ENCODE assay signal across 11 cellular contexts in genomic region chrX:12988797-12989196, GRCh38. TPM values are rescaled to one million over a fixed set of nuclear protein-coding genes. Genes with fewer than 3 reads are reported as not detected.
DNase-seq lines count a peak whose midpoint lies in the region; ATAC-seq, FAIRE-seq and TF ChIP-seq lines count a peak whose summit lies in the region.
"Had no signal": no experiment of that assay in that cellular context is flagged by ENCODE, and none has a peak within 500 bp of the region (broad histone marks: within the 10 kb centered on the region; RNA-seq: fewer than 3 reads in every experiment).

No MANE protein-coding gene starts in this region.

- no peaks in the 10 kb centered on the region for H3K27me3 ChIP-seq in K562 (ENCODE audit: control insufficient read depth in 2 of 2, insufficient read depth in 2 of 2, low read length in 2 of 2)
- no peaks in the 10 kb centered on the region for H3K27me3 ChIP-seq in HepG2 (ENCODE audit: control insufficient read depth in 1 of 2, insufficient read depth in 2 of 2, low read length in 2 of 2)

- intact Hi-C loops in K562 (cut with micrococcal nuclease) (no loop called here), HepG2 (cut with micrococcal nuclease; ENCODE audit: unreplicated experiment) (no loop called here)
- intact Hi-C loops in activated CD8-positive, alpha-beta T cell treated with anti-CD3 and anti-CD28 coated beads for 36 hours (cut with micrococcal nuclease), result loop anchor here (5.0 kb wide), 1 partner anchor 36 kb away; no protein-coding TSS in a partner anchor

- H3K4me3 Mint-ChIP-seq in activated CD8-positive, alpha-beta T cell treated with anti-CD3 and anti-CD28 coated beads for 36 hours, result no peak overlapping the region
- H3K4me3 Mint-ChIP-seq: activated B cell treated with CpG ODN at 0.5 μM for 24 hours; stimulated activated memory B cell treated with anti-CD40 and anti-IgM and Interleukin-4, amounts not matched to agents 10 μg/mL and 1 μg/mL and 100 μg/mL, for 72 hours had no signal

- H3K9me3 ChIP-seq in K562 (replicated peaks; ENCODE audit: control insufficient read depth, insufficient read depth, low read depth, low read length) (no peaks in the 10 kb centered on the region), HepG2 (ENCODE audit: low read length) (no peaks in the 10 kb centered on the region)

- CTCF ChIA-PET in K562 (lab: Yijun Ruan, JAX; ENCODE audit: low intra/inter-chr PET ratio), result no interaction called here
- CTCF ChIA-PET in HepG2 (lab: Yijun Ruan, JAX; ENCODE audit: low intra/inter-chr PET ratio, low total read pairs), result no interaction called here
- CTCF ChIA-PET in activated CD8-positive, alpha-beta T cell treated with anti-CD3 and anti-CD28 coated beads for 36 hours (lab: Charles Lee), result no interaction called here

- WGBS in K562 (ENCODE audit: insufficient coverage, low coverage, missing lambda C conversion rate), result 27% methylated on average over 7 of the region's 7 CpGs
- 0% methylated on average over 7 of the region's 7 CpGs for WGBS in HepG2 (ENCODE audit: low lambda C conversion rate)

- TF ChIP-seq POLR2A in K562 (conservative IDR thresholded peaks at IDR 0.05), result no peak
- TF ChIP-seq POLR2A in HepG2 (IDR thresholded peaks at IDR 0.05; ENCODE audit: insufficient read depth in 1 of 2, low read depth in 2 of 2, low read length in 2 of 2), result no peak

- H3K4me3 ChIP-seq in K562 (no peak overlapping the region), HepG2 (replicated peaks in 1 of 3; ENCODE audit: insufficient read depth in 1 of 3, low read depth in 2 of 3, low read length in 3 of 3) (no peak overlapping the region)

- H2AFZ ChIP-seq in K562 (ENCODE audit: low read depth, low read length) (peak overlapping the region; percentile 78), HepG2 (ENCODE audit: low read length) (no peak overlapping the region)

- H3K36me3 ChIP-seq in K562 (ENCODE audit: control insufficient read depth, insufficient read depth, low read length) (no peaks in the 10 kb centered on the region), HepG2 (replicated peaks in 1 of 2; ENCODE audit: control insufficient read depth in 1 of 2, insufficient read depth in 2 of 2, low read length in 2 of 2) (no peaks in the 10 kb centered on the region)

- TF ChIP-seq RAD21 in K562 (CRISPR knock-in tag; conservative IDR thresholded peaks at IDR 0.05 in 1 of 2, IDR thresholded peaks at IDR 0.05 in 1 of 2), result no peak
- no peak for TF ChIP-seq RAD21 in HepG2 (CRISPR knock-in tag; IDR thresholded peaks at IDR 0.05)

- H3K4me1 Mint-ChIP-seq in activated CD8-positive, alpha-beta T cell treated with anti-CD3 and anti-CD28 coated beads for 36 hours (ENCODE audit: low read depth), result peaks cover 59% of the 10 kb centered on the region

- ATAC-seq in K562, result peak; percentile 55
- ATAC-seq in HepG2, result peak; percentile 69
- no peak for ATAC-seq in activated CD8-positive, alpha-beta T cell treated with anti-CD3 and anti-CD28 coated beads for 36 hours
- ATAC-seq in HG02970 (IDR thresholded peaks at IDR 0.05; ENCODE audit: low FRiP score, unreplicated experiment), result no peak
- ATAC-seq: stimulated activated memory B cell treated with anti-CD40 and anti-IgM and Interleukin-4, amounts not matched to agents 10 μg/mL and 1 μg/mL and 100 μg/mL, for 72 hours had no signal

- peaks cover 0 to 31% of the 10 kb centered on the region in 2 experiments; a peak in 2 of 5 replicates for H3K4me1 ChIP-seq in K562 (replicated peaks in 1 of 2; ENCODE audit: control insufficient read depth in 2 of 2, insufficient read depth in 2 of 2, low read length in 2 of 2)
- H3K4me1 ChIP-seq in HepG2 (ENCODE audit: insufficient read depth, low read length), result peaks cover 9% of the 10 kb centered on the region

- TF ChIP-seq CTCF in K562 (IDR thresholded peaks at IDR 0.05 in 2 of 3, conservative IDR thresholded peaks at IDR 0.05 in 1 of 3; ENCODE audit: insufficient read depth in 2 of 3, low read depth in 1 of 3, low read length in 3 of 3) (no peak), HepG2 (CRISPR knock-in tag; IDR thresholded peaks at IDR 0.05) (no peak)
- TF ChIP-seq CTCF in activated CD8-positive, alpha-beta T cell treated with anti-CD3 and anti-CD28 coated beads for 36 hours (IDR thresholded peaks at IDR 0.05), result no peak

- H3K27ac ChIP-seq in K562 (ENCODE audit: extremely low read depth, low read depth, low read length) (no peak overlapping the region), HepG2 (ENCODE audit: extremely low read length, insufficient read depth, low read length) (no peak overlapping the region)

- BruUV-seq in K562 (replicated peaks; lab: Mats Ljungman, UMichigan), result no TSS peak
- no TSS peak for BruUV-seq in HepG2 (replicated peaks; lab: Mats Ljungman, UMichigan)

- H3K9ac ChIP-seq in K562 (ENCODE audit: insufficient read depth in 1 of 2, low read depth in 2 of 2, low read length in 2 of 2), result peak overlapping the region in 1 of 2 experiments; percentile 15; a peak in 1 of 4 replicates
- H3K9ac ChIP-seq in HepG2 (ENCODE audit: insufficient read depth, low read depth, low read length), result no peak overlapping the region

- no peak overlapping the region for H3K27ac Mint-ChIP-seq in activated CD8-positive, alpha-beta T cell treated with anti-CD3 and anti-CD28 coated beads for 36 hours
- H3K27ac Mint-ChIP-seq: activated B cell treated with CpG ODN at 0.5 μM for 24 hours; stimulated activated memory B cell treated with anti-CD40 and anti-IgM and Interleukin-4, amounts not matched to agents 10 μg/mL and 1 μg/mL and 100 μg/mL, for 72 hours had no signal

- POLR2A ChIA-PET in K562 (lab: Yijun Ruan, JAX), result no interaction called here
- POLR2A ChIA-PET in HepG2 (lab: Yijun Ruan, JAX), result no interaction called here
- POLR2A ChIA-PET in activated CD8-positive, alpha-beta T cell treated with anti-CD3 and anti-CD28 coated beads for 36 hours (lab: Charles Lee), result no interaction called here

- in situ Hi-C loops in K562 (cut with MboI) (no loop called here), HepG2 (cut with HindIII; ENCODE audit: extremely low pct_ligation_motif_present, low pct_unique_long_range_greater_than_20kb) (no loop called here)

- H3K9me3 Mint-ChIP-seq in activated CD8-positive, alpha-beta T cell treated with anti-CD3 and anti-CD28 coated beads for 36 hours, result peaks cover 3% of the 10 kb centered on the region
- H3K9me3 Mint-ChIP-seq: activated B cell treated with CpG ODN at 0.5 μM for 24 hours; stimulated activated memory B cell treated with anti-CD40 and anti-IgM and Interleukin-4, amounts not matched to agents 10 μg/mL and 1 μg/mL and 100 μg/mL, for 72 hours had no signal

- H3K9me1 ChIP-seq in K562 (ENCODE audit: control insufficient read depth, insufficient read depth, low read length), result no peaks in the 10 kb centered on the region

- peak; percentile 22 for DNase-seq in COLO668 (lab: John Stamatoyannopoulos, UW; ENCODE audit: unreplicated experiment)
- DNase-seq in M059J (ENCODE audit: low read depth), result peak; percentile 80
- peak; percentile 20 to 62 (median 32) for DNase-seq in K562 (ENCODE audit: extremely low read depth in 1 of 4, low spot score in 3 of 4)
- DNase-seq in HepG2 (ENCODE audit: low spot score), result peak; percentile 73
- no peak for DNase-seq in MV-4-11 (lab: John Stamatoyannopoulos, UW)
- DNase-seq in germinal center (ENCODE audit: low spot score), result no peak
- DNase-seq in activated CD8-positive, alpha-beta T cell treated with anti-CD3 and anti-CD28 coated beads for 36 hours, result no peak
- DNase-seq: activated B cell treated with CpG ODN at 0.5 μM for 24 hours, NCI-H526 treated with DMSO at 0.1 percent for 48 hours had no signal

- no peaks in the 10 kb centered on the region for H3K27me3 Mint-ChIP-seq in activated CD8-positive, alpha-beta T cell treated with anti-CD3 and anti-CD28 coated beads for 36 hours
- H3K27me3 Mint-ChIP-seq: activated B cell treated with CpG ODN at 0.5 μM for 24 hours; stimulated activated memory B cell treated with anti-CD40 and anti-IgM and Interleukin-4, amounts not matched to agents 10 μg/mL and 1 μg/mL and 100 μg/mL, for 72 hours had no signal

- H3K79me2 ChIP-seq in K562 (ENCODE audit: control insufficient read depth, insufficient read depth, low read length) (no peaks in the 10 kb centered on the region), HepG2 (ENCODE audit: insufficient read depth, low read length) (no peaks in the 10 kb centered on the region)

- H3K36me3 Mint-ChIP-seq in activated CD8-positive, alpha-beta T cell treated with anti-CD3 and anti-CD28 coated beads for 36 hours (ENCODE audit: low read depth), result peaks cover 8% of the 10 kb centered on the region

- no peak overlapping the region for H3K4me2 ChIP-seq in K562 (ENCODE audit: insufficient read depth, low read length)
- H3K4me2 ChIP-seq in HepG2 (ENCODE audit: low read depth, low read length), result peak overlapping the region; percentile 27; the same call in 1 of the 2 replicates

- H4K20me1 ChIP-seq in K562 (replicated peaks; ENCODE audit: control insufficient read depth, insufficient read depth, low read length) (no peaks in the 10 kb centered on the region), HepG2 (ENCODE audit: insufficient read depth, low read length) (no peaks in the 10 kb centered on the region)

- TF ChIP-seq EP300 in K562 (IDR thresholded peaks at IDR 0.05; ENCODE audit: low read length), result no peak
- no peak for TF ChIP-seq EP300 in HepG2 (IDR thresholded peaks at IDR 0.05; ENCODE audit: low read depth in 2 of 2, low read length in 2 of 2)
- TF ChIP-seq EP300 in HepG2 (CRISPR knock-in tag; IDR thresholded peaks at IDR 0.05; ENCODE audit: borderline replicate concordance), result no peak; the same call in 1 of the 2 replicates

- peak; percentile 74 for FAIRE-seq in K562 (lab: Jason Lieb, UNC)
- peak; percentile 48 for FAIRE-seq in HepG2 (lab: Jason Lieb, UNC)

RNA-seq across cellular contexts. Expression of gene TMSB4X, which starts 13.9 kb away (rescaled TPM):
- total RNA-seq in M059J (2014; rRNA removed; shearing (Covaris generic)), result 5,809 and 7,639 TPM in 2 replicates
- 101 and 112 TPM in 2 replicates for total RNA-seq in K562 (2011; cell fraction: chromatin; rRNA removed; ENCODE audit: low replicate concordance)
- 168 and 187 TPM in 2 replicates for total RNA-seq in K562 (2011; cell fraction: nucleolus; rRNA removed)
- total RNA-seq in K562 (2011; cell fraction: nucleoplasm; rRNA removed), result 227 and 306 TPM in 2 replicates
- total RNA-seq in K562 (2014; rRNA removed) (1,035 and 1,094 TPM in 2 replicates), K562 (2014; rRNA removed; fragmentation: Illumina TruSeq; extraction: Trizol) (1,529 and 1,745 TPM in 2 replicates), K562 (2015; rRNA removed; fragmentation: Illumina TruSeq; extraction: Trizol) (1,145 and 1,178 TPM in 2 replicates), K562 (2021) (1,266 and 1,292 TPM in 2 replicates), HepG2 (2016; rRNA removed; fragmentation: Illumina TruSeq; extraction: Trizol) (10.5 and 15.9 TPM in 2 replicates)
- polyA plus RNA-seq in K562 (2011; rRNA removed) (1,337 and 1,853 TPM in 2 replicates), K562 (2014; fragmentation: Illumina TruSeq; extraction: Trizol) (1,680 and 2,424 TPM in 2 replicates), K562 (2014; fragmentation: Nextera tagmentation; extraction: Ambion mirVana) (1,000 to 10,000 TPM; 1,688 to 2,035 TPM), K562 (2014; rRNA removed) (1,576 and 1,785 TPM in 2 replicates), HepG2 (2011; rRNA removed) (29.6 and 50.7 TPM in 2 replicates)
- 358 and 852 TPM in 2 replicates for polyA plus RNA-seq in K562 (2011; cell fraction: cytosol; rRNA removed)
- 404 and 705 TPM in 2 replicates for polyA plus RNA-seq in K562 (2011; cell fraction: nucleus; rRNA removed)
- 2,539 and 2,674 TPM in 2 replicates for polyA plus RNA-seq in K562 (2012)
- 876 and 1,337 TPM in 2 replicates for polyA minus RNA-seq in K562 (2011; rRNA and poly(A)+ RNA removed)
- 265 and 346 TPM in 2 replicates for polyA minus RNA-seq in K562 (2011; cell fraction: cytosol; rRNA and poly(A)+ RNA removed)
- 112 and 295 TPM in 2 replicates for polyA minus RNA-seq in K562 (2011; cell fraction: nucleus; rRNA and poly(A)+ RNA removed)
- 6.0 and 6.1 TPM in 2 replicates for total RNA-seq in HepG2 (2016; cell fraction: cytosol; rRNA removed; fragmentation: Illumina TruSeq; extraction: Trizol; ENCODE audit: low read depth)
- 13.6 and 19.1 TPM in 2 replicates for total RNA-seq in HepG2 (2016; cell fraction: insoluble cytoplasmic fraction; rRNA removed; fragmentation: Illumina TruSeq; extraction: Trizol)
- 8.9 and 9.5 TPM in 2 replicates for total RNA-seq in HepG2 (2016; cell fraction: membrane; rRNA removed; fragmentation: Illumina TruSeq; extraction: Trizol)
- 4.1 and 5.6 TPM in 2 replicates for total RNA-seq in HepG2 (2016; cell fraction: nucleus; rRNA removed; fragmentation: Illumina TruSeq; extraction: Trizol)
- polyA plus RNA-seq in HepG2 (2011; cell fraction: cytosol; rRNA removed), result 16.3 and 38.0 TPM in 2 replicates
- polyA plus RNA-seq in HepG2 (2011; cell fraction: nucleus; rRNA removed), result 3.7 and 8.2 TPM in 2 replicates
- 14.4 and 69.9 TPM in 2 replicates for polyA plus RNA-seq in HepG2 (2012)
- polyA plus RNA-seq in HepG2 (2016; cell fraction: cytosol; fragmentation: Illumina TruSeq; extraction: Trizol; ENCODE audit: low read depth), result 5.4 and 6.7 TPM in 2 replicates
- polyA plus RNA-seq in HepG2 (2016; cell fraction: insoluble cytoplasmic fraction; fragmentation: Illumina TruSeq; extraction: Trizol; ENCODE audit: low read depth), result 17.5 and 21.0 TPM in 2 replicates
- 6.6 and 8.1 TPM in 2 replicates for polyA plus RNA-seq in HepG2 (2016; cell fraction: membrane; fragmentation: Illumina TruSeq; extraction: Trizol; ENCODE audit: low read depth)
- 7.5 and 7.7 TPM in 2 replicates for polyA plus RNA-seq in HepG2 (2016; cell fraction: nucleus; fragmentation: Illumina TruSeq; extraction: Trizol; ENCODE audit: insufficient read depth, low read depth)
- polyA minus RNA-seq in HepG2 (2011; rRNA and poly(A)+ RNA removed; ENCODE audit: low replicate concordance), result 10.0 and 228 TPM in 2 replicates
- 14.2 and 18.9 TPM in 2 replicates for polyA minus RNA-seq in HepG2 (2011; cell fraction: cytosol; rRNA and poly(A)+ RNA removed)
- 7.5 and 12.3 TPM in 2 replicates for polyA minus RNA-seq in HepG2 (2011; cell fraction: nucleus; rRNA and poly(A)+ RNA removed)
- total RNA-seq in activated CD8-positive, alpha-beta T cell treated with anti-CD3 and anti-CD28 coated beads for 36 hours, result 1,000 to 10,000 TPM; 5,169 to 5,393 TPM

RNA-seq across cellular contexts. Expression of gene FAM9C, which starts 55.6 kb away (rescaled TPM):
- not detected in 2 replicates for total RNA-seq in M059J (2014; rRNA removed; shearing (Covaris generic))
- total RNA-seq in K562 (2011; cell fraction: chromatin; rRNA removed; ENCODE audit: low replicate concordance), result not detected in 2 replicates
- not detected in 2 replicates for total RNA-seq in K562 (2011; cell fraction: nucleolus; rRNA removed)
- not detected in 2 replicates for total RNA-seq in K562 (2011; cell fraction: nucleoplasm; rRNA removed)
- not detected in 2 replicates for total RNA-seq in K562 (2014; rRNA removed)
- not detected in 2 replicates for total RNA-seq in K562 (2014; rRNA removed; fragmentation: Illumina TruSeq; extraction: Trizol)
- not detected in 2 replicates for total RNA-seq in K562 (2015; rRNA removed; fragmentation: Illumina TruSeq; extraction: Trizol)
- not detected in 2 replicates for total RNA-seq in K562 (2021)
- polyA plus RNA-seq in K562 (2011; rRNA removed), result not detected in 2 replicates
- not detected in 2 replicates for polyA plus RNA-seq in K562 (2011; cell fraction: cytosol; rRNA removed)
- polyA plus RNA-seq in K562 (2011; cell fraction: nucleus; rRNA removed), result not detected in 2 replicates
- polyA plus RNA-seq in K562 (2012), result not detected in 2 replicates
- not detected in 2 replicates for polyA plus RNA-seq in K562 (2014; fragmentation: Illumina TruSeq; extraction: Trizol)
- not detected for polyA plus RNA-seq in K562 (2014; fragmentation: Nextera tagmentation; extraction: Ambion mirVana)
- polyA plus RNA-seq in K562 (2014; rRNA removed), result not detected in 2 replicates
- not detected in 2 replicates for polyA minus RNA-seq in K562 (2011; rRNA and poly(A)+ RNA removed)
- not detected in 2 replicates for polyA minus RNA-seq in K562 (2011; cell fraction: cytosol; rRNA and poly(A)+ RNA removed)
- not detected in 2 replicates for polyA minus RNA-seq in K562 (2011; cell fraction: nucleus; rRNA and poly(A)+ RNA removed)
- total RNA-seq in HepG2 (2016; rRNA removed; fragmentation: Illumina TruSeq; extraction: Trizol), result not detected in 2 replicates
- total RNA-seq in HepG2 (2016; cell fraction: cytosol; rRNA removed; fragmentation: Illumina TruSeq; extraction: Trizol; ENCODE audit: low read depth), result not detected in 2 replicates
- not detected in 2 replicates for total RNA-seq in HepG2 (2016; cell fraction: insoluble cytoplasmic fraction; rRNA removed; fragmentation: Illumina TruSeq; extraction: Trizol)
- not detected in 2 replicates for total RNA-seq in HepG2 (2016; cell fraction: membrane; rRNA removed; fragmentation: Illumina TruSeq; extraction: Trizol)
- total RNA-seq in HepG2 (2016; cell fraction: nucleus; rRNA removed; fragmentation: Illumina TruSeq; extraction: Trizol), result not detected in 2 replicates
- not detected in 2 replicates for polyA plus RNA-seq in HepG2 (2011; rRNA removed)
- polyA plus RNA-seq in HepG2 (2011; cell fraction: cytosol; rRNA removed), result not detected in 2 replicates
- polyA plus RNA-seq in HepG2 (2011; cell fraction: nucleus; rRNA removed), result not detected in 2 replicates
- not detected in 2 replicates for polyA plus RNA-seq in HepG2 (2012)
- not detected in 2 replicates for polyA plus RNA-seq in HepG2 (2016; cell fraction: cytosol; fragmentation: Illumina TruSeq; extraction: Trizol; ENCODE audit: low read depth)
- not detected in 2 replicates for polyA plus RNA-seq in HepG2 (2016; cell fraction: insoluble cytoplasmic fraction; fragmentation: Illumina TruSeq; extraction: Trizol; ENCODE audit: low read depth)
- polyA plus RNA-seq in HepG2 (2016; cell fraction: membrane; fragmentation: Illumina TruSeq; extraction: Trizol; ENCODE audit: low read depth), result not detected in 2 replicates
- polyA plus RNA-seq in HepG2 (2016; cell fraction: nucleus; fragmentation: Illumina TruSeq; extraction: Trizol; ENCODE audit: insufficient read depth, low read depth), result not detected in 2 replicates
- polyA minus RNA-seq in HepG2 (2011; rRNA and poly(A)+ RNA removed; ENCODE audit: low replicate concordance), result not detected in 2 replicates
- polyA minus RNA-seq in HepG2 (2011; cell fraction: cytosol; rRNA and poly(A)+ RNA removed), result not detected in 2 replicates
- not detected in 2 replicates for polyA minus RNA-seq in HepG2 (2011; cell fraction: nucleus; rRNA and poly(A)+ RNA removed)
- not detected for total RNA-seq in activated CD8-positive, alpha-beta T cell treated with anti-CD3 and anti-CD28 coated beads for 36 hours
- total RNA-seq: activated B cell treated with CpG ODN at 0.5 μM for 24 hours had no signal

Comparison
In these comparisons a context has a peak if more than half of its experiments do, and no peak if none do; other contexts are left out.
1. DNase-seq: peak in COLO668 (single experiment), M059J (single experiment), K562 (4 of 4) and HepG2 (single experiment); none in MV-4-11 (single experiment), germinal center (single experiment) and activated CD8-positive, alpha-beta T cell treated with anti-CD3 and anti-CD28 coated beads for 36 hours (single experiment).
2. ATAC-seq: peak in K562 (single experiment) and HepG2 (single experiment); none in activated CD8-positive, alpha-beta T cell treated with anti-CD3 and anti-CD28 coated beads for 36 hours (single experiment) and HG02970 (single experiment).
3. RNA of gene TMSB4X, which starts 13.9 kb away (total RNA-seq): 5,809 to 7,639 TPM in M059J, 5,169 to 5,393 TPM in activated CD8-positive, alpha-beta T cell treated with anti-CD3 and anti-CD28 coated beads for 36 hours and 101 to 1,745 TPM in K562; 4.1 to 19.1 TPM in HepG2; every median in the first group is over 4 times any median in the second.